10 cellular contexts compared by ENCODE assay signal in the genomic region with DNA sequence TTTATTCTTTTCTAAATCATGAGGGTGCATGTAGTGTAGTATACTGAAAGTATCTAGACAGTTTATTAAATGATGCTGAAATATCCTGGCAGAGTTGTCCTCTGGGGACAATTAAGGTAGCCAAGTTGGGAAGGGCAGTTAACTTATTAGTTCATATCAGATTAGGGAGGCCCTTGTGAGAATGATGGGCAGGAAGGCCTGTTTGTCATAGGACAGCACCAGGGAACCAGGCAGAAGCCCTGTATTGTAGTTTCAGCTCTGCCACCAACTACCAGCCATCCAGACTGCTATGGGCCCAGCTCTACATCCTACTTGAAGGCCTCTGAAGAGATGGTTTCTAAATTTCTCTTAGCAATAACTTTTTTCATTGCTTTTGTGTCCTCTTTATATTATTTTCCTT. TPM values are rescaled to one million over a fixed set of nuclear protein-coding genes. Genes with fewer than 3 reads are reported as not detected.
A peak's percentile ranks its signal among the peaks of the same experiment; 100 is the strongest.
DNase-seq lines count a peak whose midpoint lies in the region; ATAC-seq and TF ChIP-seq lines count a peak whose summit lies in the region.
"Had no signal": no experiment of that assay in that cellular context is flagged by ENCODE, and none has a peak within 500 bp of the region (broad histone marks: within the 10 kb centered on the region; RNA-seq: fewer than 3 reads in every experiment).

No MANE protein-coding gene starts in this region.

- H3K4me3 Mint-ChIP-seq in activated T-cell treated with anti-CD3 and anti-CD28 coated beads, Interleukin-2, amount 50 U/mL, for 4 hours = peak overlapping the region; percentile 46
- H3K4me3 Mint-ChIP-seq in T-helper 17 cell (peak overlapping the region; percentile 77), immature natural killer cell (peak overlapping the region; percentile 96 to 99 (median 99))

- no peaks in the 10 kb centered on the region for H3K9me3 Mint-ChIP-seq in activated T-cell treated with anti-CD3 and anti-CD28 coated beads, Interleukin-2, amount 50 U/mL, for 4 hours
- no peaks in the 10 kb centered on the region for H3K9me3 Mint-ChIP-seq in immature natural killer cell

- H3K27ac Mint-ChIP-seq in T-helper 17 cell = peak overlapping the region; percentile 93
- H3K27ac Mint-ChIP-seq in immature natural killer cell = peak overlapping the region; percentile 46 to 97 (median 81)

- H3K27me3 Mint-ChIP-seq in activated T-cell treated with anti-CD3 and anti-CD28 coated beads, Interleukin-2, amount 50 U/mL, for 4 hours (ENCODE audit: low read depth) = no peaks in the 10 kb centered on the region
- H3K27me3 Mint-ChIP-seq in T-helper 17 cell (no peaks in the 10 kb centered on the region), immature natural killer cell (ENCODE audit: low read depth in 3 of 3) (peaks cover 12 to 33% (median 22%) of the 10 kb centered on the region in 3 donors)

- peak overlapping the region; percentile 77 for H3K4me3 ChIP-seq in suprapubic skin

- DNase-seq in activated T-cell treated with anti-CD3 and anti-CD28 coated beads, Interleukin-2, amount 50 U/mL, for 4 hours = no peak
- DNase-seq in activated T-cell treated with anti-CD3 and anti-CD28 coated beads, Interleukin-2, amount 50 U/mL, for 48 hours = no peak
- DNase-seq in T-helper 17 cell = no peak
- DNase-seq in immature natural killer cell = no peak
- no peak for DNase-seq in suprapubic skin (ENCODE audit: low spot score in 2 of 2)
- DNase-seq in AG08396 (ENCODE audit: low spot score) = no peak
- no peak for DNase-seq in DMS153 treated with DMSO at 0.1 percent for 48 hours (lab: John Stamatoyannopoulos, UW; ENCODE audit: unreplicated experiment)
- DNase-seq in NCI-H748 treated with DMSO at 0.1 percent for 48 hours (lab: John Stamatoyannopoulos, UW) = no peak
- DNase-seq: activated effector memory CD4-positive, alpha-beta T cell treated with Interleukin-2 at 50 U/mL for 16 hours; esophagus squamous epithelium had no signal

- no peak for TF ChIP-seq EP300 in suprapubic skin (IDR thresholded peaks at IDR 0.05)

- TF ChIP-seq CTCF in suprapubic skin (IDR thresholded peaks at IDR 0.05) = no peak

- H3K27ac ChIP-seq in suprapubic skin = no peak overlapping the region

- peaks cover 14% of the 10 kb centered on the region for H3K36me3 Mint-ChIP-seq in activated T-cell treated with anti-CD3 and anti-CD28 coated beads, Interleukin-2, amount 50 U/mL, for 4 hours (ENCODE audit: insufficient read depth)
- H3K36me3 Mint-ChIP-seq in T-helper 17 cell (ENCODE audit: low read depth) (peaks cover 5% of the 10 kb centered on the region), immature natural killer cell (peaks cover 5 to 26% (median 23%) of the 10 kb centered on the region in 3 donors)

- H3K4me1 ChIP-seq in suprapubic skin = peaks cover 75% of the 10 kb centered on the region

- H3K36me3 ChIP-seq in suprapubic skin = peaks cover 4% of the 10 kb centered on the region

- TF ChIP-seq POLR2A in suprapubic skin (IDR thresholded peaks at IDR 0.05) = no peak

- H3K27me3 ChIP-seq in suprapubic skin = no peaks in the 10 kb centered on the region
- H3K27me3 ChIP-seq: esophagus squamous epithelium had no signal

- ATAC-seq in activated T-cell treated with anti-CD3 and anti-CD28 coated beads, Interleukin-2, amount 50 U/mL, for 4 hours = no peak
- ATAC-seq in T-helper 17 cell = no peak

- peaks cover 78% of the 10 kb centered on the region for H3K4me1 Mint-ChIP-seq in activated T-cell treated with anti-CD3 and anti-CD28 coated beads, Interleukin-2, amount 50 U/mL, for 4 hours (ENCODE audit: low read depth)
- H3K4me1 Mint-ChIP-seq in T-helper 17 cell = peaks cover 44% of the 10 kb centered on the region
- peaks cover 74 to 84% of the 10 kb centered on the region in 2 donors for H3K4me1 Mint-ChIP-seq in immature natural killer cell

- H3K9me3 ChIP-seq in T-helper 17 cell (ENCODE audit: control insufficient read depth, low read length, poor library complexity, severe bottlenecking) = no peaks in the 10 kb centered on the region
- no peaks in the 10 kb centered on the region for H3K9me3 ChIP-seq in suprapubic skin
- H3K9me3 ChIP-seq: esophagus squamous epithelium had no signal

RNA-seq across cellular contexts. Expression of gene MYLIP, which starts 4.0 kb away (rescaled TPM):
- 10 to 100 TPM; 12.7 to 16.6 (median 13.9) TPM for total RNA-seq in activated T-cell treated with anti-CD3 and anti-CD28 coated beads, Interleukin-2, amount 50 U/mL, for 4 hours
- total RNA-seq in T-helper 17 cell (100 to 1,000 TPM; 191 to 229 TPM), suprapubic skin (10 to 100 TPM; 25.9 to 53.0 (median 36.5) TPM)
- polyA plus RNA-seq in immature natural killer cell = 100 to 1,000 TPM in 1 of 3 donors, 10 to 100 TPM in 2; 72.0 to 142 (median 99.0) TPM

Comparison
In these comparisons a context has a peak if more than half of its experiments do, and no peak if none do; other contexts are left out.
1. H3K4me3 Mint-ChIP-seq: peak in every context shown above with its lines; median percentile 99 in immature natural killer cell; 77 in T-helper 17 cell; 46 in activated T-cell treated with anti-CD3 and anti-CD28 coated beads, Interleukin-2, amount 50 U/mL, for 4 hours.